In the genomic region with DNA sequence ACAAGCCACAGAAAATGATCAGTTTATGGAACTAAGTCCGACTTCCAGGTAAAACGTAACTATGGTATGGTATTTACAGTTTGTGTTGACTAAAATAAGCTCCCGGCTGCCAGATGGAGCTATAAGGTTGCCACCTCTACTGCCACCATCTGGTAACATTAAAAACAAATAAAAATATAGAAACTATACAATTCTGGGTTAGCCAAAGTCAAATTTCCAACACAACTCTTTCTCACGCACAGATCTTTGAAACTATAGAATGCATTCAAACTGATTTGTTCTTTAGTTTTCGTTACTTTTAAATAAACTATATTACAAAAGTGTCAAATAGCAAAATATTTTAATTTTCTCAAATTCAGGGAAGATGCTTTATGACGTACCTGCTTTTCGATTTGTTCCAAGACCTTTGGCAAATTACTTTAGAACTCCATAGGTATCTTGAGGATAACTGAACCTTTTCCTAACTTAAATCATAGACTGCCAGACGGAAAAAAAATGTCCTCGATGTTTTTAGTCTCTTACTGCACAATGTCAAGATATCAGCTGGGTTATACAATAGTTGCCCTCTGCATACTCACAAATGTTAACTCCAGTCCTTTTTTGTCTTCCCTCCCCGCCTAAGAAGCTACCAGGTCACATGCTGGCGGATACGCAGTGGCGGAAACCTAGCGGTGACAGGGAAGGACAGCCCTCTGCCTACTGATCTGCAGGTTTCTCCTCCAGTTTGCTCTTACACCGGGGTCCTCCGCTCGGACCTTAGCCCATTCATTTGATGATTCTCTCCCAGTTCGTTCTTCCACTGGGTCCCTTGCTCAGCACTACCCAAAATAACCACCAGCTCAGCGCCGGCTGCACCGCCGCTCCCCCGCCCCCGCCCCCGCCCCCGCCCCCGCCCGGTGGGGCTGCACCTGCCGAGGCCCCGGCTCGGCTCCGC, we compare ENCODE assay signal across 1 cellular context.
TF ChIP-seq lines count a peak whose summit lies in the region.

No MANE protein-coding gene starts in this region.

TF ChIP-seq in HEK293, 187 proteins besides CTCF, POLR2A, EP300 and RAD21 (continued from another document and continues in another):
- TF ChIP-seq, protein P1, sequence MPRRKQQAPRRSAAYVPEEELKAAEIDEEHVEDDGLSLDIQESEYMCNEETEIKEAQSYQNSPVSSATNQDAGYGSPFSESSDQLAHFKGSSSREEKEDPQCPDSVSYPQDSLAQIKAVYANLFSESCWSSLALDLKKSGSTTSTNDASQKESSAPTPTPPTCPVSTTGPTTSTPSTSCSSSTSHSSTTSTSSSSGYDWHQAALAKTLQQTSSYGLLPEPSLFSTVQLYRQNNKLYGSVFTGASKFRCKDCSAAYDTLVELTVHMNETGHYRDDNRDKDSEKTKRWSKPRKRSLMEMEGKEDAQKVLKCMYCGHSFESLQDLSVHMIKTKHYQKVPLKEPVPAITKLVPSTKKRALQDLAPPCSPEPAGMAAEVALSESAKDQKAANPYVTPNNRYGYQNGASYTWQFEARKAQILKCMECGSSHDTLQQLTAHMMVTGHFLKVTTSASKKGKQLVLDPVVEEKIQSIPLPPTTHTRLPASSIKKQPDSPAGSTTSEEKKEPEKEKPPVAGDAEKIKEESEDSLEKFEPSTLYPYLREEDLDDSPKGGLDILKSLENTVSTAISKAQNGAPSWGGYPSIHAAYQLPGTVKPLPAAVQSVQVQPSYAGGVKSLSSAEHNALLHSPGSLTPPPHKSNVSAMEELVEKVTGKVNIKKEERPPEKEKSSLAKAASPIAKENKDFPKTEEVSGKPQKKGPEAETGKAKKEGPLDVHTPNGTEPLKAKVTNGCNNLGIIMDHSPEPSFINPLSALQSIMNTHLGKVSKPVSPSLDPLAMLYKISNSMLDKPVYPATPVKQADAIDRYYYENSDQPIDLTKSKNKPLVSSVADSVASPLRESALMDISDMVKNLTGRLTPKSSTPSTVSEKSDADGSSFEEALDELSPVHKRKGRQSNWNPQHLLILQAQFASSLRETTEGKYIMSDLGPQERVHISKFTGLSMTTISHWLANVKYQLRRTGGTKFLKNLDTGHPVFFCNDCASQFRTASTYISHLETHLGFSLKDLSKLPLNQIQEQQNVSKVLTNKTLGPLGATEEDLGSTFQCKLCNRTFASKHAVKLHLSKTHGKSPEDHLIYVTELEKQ (tag by site-specific recombination; IDR thresholded peaks at IDR 0.05; ENCODE audit: borderline replicate concordance): no peak
- no peak for TF ChIP-seq ZNF791 (tag by site-specific recombination; IDR thresholded peaks at IDR 0.05)
- TF ChIP-seq ZNF10 (tag by site-specific recombination; IDR thresholded peaks at IDR 0.05): no peak
- TF ChIP-seq ZNF169 (tag by site-specific recombination; IDR thresholded peaks at IDR 0.05): no peak
- no peak for TF ChIP-seq ZNF266 (tag by site-specific recombination; IDR thresholded peaks at IDR 0.05; ENCODE audit: low read depth)
- no peak for TF ChIP-seq ZNF37A (tag by site-specific recombination; IDR thresholded peaks at IDR 0.05)
- TF ChIP-seq ZNF366 (tag by site-specific recombination; conservative IDR thresholded peaks at IDR 0.05): peak; percentile 35
- no peak for TF ChIP-seq YY1 (tag by site-specific recombination; IDR thresholded peaks at IDR 0.05)
- no peak for TF ChIP-seq ZNF416 (tag by site-specific recombination; IDR thresholded peaks at IDR 0.05)
- TF ChIP-seq ZSCAN30 (tag by site-specific recombination; IDR thresholded peaks at IDR 0.05): no peak
- TF ChIP-seq, protein P2, sequence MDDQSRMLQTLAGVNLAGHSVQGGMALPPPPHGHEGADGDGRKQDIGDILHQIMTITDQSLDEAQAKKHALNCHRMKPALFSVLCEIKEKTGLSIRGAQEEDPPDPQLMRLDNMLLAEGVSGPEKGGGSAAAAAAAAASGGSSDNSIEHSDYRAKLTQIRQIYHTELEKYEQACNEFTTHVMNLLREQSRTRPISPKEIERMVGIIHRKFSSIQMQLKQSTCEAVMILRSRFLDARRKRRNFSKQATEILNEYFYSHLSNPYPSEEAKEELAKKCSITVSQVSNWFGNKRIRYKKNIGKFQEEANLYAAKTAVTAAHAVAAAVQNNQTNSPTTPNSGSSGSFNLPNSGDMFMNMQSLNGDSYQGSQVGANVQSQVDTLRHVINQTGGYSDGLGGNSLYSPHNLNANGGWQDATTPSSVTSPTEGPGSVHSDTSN (CRISPR knock-in tag; IDR thresholded peaks at IDR 0.05): no peak
- TF ChIP-seq ZNF629 (tag by site-specific recombination; IDR thresholded peaks at IDR 0.05): peak; percentile 68
- TF ChIP-seq, protein P3, sequence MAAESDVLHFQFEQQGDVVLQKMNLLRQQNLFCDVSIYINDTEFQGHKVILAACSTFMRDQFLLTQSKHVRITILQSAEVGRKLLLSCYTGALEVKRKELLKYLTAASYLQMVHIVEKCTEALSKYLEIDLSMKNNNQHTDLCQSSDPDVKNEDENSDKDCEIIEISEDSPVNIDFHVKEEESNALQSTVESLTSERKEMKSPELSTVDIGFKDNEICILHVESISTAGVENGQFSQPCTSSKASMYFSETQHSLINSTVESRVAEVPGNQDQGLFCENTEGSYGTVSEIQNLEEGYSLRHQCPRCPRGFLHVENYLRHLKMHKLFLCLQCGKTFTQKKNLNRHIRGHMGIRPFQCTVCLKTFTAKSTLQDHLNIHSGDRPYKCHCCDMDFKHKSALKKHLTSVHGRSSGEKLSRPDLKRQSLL (tag by site-specific recombination; IDR thresholded peaks at IDR 0.05): no peak; the same call in 1 of the 2 replicates
- no peak for TF ChIP-seq ZNF16 (tag by site-specific recombination; IDR thresholded peaks at IDR 0.05; ENCODE audit: low read depth)
- TF ChIP-seq ZNF529 (tag by site-specific recombination; IDR thresholded peaks at IDR 0.05; ENCODE audit: insufficient replicate concordance): no peak
- TF ChIP-seq ZNF610 (tag by site-specific recombination; IDR thresholded peaks at IDR 0.05; ENCODE audit: borderline replicate concordance): no peak
- TF ChIP-seq ZFP69B (tag by site-specific recombination; IDR thresholded peaks at IDR 0.05): no peak
- no peak for TF ChIP-seq ZNF138 (tag by site-specific recombination; IDR thresholded peaks at IDR 0.05; ENCODE audit: borderline replicate concordance)
- TF ChIP-seq, protein P4, sequence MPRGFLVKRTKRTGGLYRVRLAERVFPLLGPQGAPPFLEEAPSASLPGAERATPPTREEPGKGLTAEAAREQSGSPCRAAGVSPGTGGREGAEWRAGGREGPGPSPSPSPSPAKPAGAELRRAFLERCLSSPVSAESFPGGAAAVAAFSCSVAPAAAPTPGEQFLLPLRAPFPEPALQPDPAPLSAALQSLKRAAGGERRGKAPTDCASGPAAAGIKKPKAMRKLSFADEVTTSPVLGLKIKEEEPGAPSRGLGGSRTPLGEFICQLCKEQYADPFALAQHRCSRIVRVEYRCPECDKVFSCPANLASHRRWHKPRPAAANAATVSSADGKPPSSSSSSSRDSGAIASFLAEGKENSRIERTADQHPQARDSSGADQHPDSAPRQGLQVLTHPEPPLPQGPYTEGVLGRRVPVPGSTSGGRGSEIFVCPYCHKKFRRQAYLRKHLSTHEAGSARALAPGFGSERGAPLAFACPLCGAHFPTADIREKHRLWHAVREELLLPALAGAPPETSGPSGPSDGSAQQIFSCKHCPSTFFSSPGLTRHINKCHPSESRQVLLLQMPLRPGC (tag by site-specific recombination; IDR thresholded peaks at IDR 0.05): no peak
- TF ChIP-seq ZNF426 (tag by site-specific recombination; IDR thresholded peaks at IDR 0.05): no peak
- TF ChIP-seq, protein P5, sequence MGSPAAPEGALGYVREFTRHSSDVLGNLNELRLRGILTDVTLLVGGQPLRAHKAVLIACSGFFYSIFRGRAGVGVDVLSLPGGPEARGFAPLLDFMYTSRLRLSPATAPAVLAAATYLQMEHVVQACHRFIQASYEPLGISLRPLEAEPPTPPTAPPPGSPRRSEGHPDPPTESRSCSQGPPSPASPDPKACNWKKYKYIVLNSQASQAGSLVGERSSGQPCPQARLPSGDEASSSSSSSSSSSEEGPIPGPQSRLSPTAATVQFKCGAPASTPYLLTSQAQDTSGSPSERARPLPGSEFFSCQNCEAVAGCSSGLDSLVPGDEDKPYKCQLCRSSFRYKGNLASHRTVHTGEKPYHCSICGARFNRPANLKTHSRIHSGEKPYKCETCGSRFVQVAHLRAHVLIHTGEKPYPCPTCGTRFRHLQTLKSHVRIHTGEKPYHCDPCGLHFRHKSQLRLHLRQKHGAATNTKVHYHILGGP (tag by site-specific recombination; IDR thresholded peaks at IDR 0.05): no peak
- TF ChIP-seq SCRT1 (tag by site-specific recombination; IDR thresholded peaks at IDR 0.05; ENCODE audit: borderline replicate concordance): no peak
- no peak for TF ChIP-seq ZNF843 (tag by site-specific recombination; IDR thresholded peaks at IDR 0.05)
- TF ChIP-seq, protein P6, sequence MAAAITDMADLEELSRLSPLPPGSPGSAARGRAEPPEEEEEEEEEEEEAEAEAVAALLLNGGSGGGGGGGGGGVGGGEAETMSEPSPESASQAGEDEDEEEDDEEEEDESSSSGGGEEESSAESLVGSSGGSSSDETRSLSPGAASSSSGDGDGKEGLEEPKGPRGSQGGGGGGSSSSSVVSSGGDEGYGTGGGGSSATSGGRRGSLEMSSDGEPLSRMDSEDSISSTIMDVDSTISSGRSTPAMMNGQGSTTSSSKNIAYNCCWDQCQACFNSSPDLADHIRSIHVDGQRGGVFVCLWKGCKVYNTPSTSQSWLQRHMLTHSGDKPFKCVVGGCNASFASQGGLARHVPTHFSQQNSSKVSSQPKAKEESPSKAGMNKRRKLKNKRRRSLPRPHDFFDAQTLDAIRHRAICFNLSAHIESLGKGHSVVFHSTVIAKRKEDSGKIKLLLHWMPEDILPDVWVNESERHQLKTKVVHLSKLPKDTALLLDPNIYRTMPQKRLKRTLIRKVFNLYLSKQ (tag by site-specific recombination; IDR thresholded peaks at IDR 0.05; ENCODE audit: borderline replicate concordance): no peak
- no peak for TF ChIP-seq ZNF76 (tag by site-specific recombination; IDR thresholded peaks at IDR 0.05; ENCODE audit: borderline replicate concordance, low read depth)
- TF ChIP-seq, protein P7, sequence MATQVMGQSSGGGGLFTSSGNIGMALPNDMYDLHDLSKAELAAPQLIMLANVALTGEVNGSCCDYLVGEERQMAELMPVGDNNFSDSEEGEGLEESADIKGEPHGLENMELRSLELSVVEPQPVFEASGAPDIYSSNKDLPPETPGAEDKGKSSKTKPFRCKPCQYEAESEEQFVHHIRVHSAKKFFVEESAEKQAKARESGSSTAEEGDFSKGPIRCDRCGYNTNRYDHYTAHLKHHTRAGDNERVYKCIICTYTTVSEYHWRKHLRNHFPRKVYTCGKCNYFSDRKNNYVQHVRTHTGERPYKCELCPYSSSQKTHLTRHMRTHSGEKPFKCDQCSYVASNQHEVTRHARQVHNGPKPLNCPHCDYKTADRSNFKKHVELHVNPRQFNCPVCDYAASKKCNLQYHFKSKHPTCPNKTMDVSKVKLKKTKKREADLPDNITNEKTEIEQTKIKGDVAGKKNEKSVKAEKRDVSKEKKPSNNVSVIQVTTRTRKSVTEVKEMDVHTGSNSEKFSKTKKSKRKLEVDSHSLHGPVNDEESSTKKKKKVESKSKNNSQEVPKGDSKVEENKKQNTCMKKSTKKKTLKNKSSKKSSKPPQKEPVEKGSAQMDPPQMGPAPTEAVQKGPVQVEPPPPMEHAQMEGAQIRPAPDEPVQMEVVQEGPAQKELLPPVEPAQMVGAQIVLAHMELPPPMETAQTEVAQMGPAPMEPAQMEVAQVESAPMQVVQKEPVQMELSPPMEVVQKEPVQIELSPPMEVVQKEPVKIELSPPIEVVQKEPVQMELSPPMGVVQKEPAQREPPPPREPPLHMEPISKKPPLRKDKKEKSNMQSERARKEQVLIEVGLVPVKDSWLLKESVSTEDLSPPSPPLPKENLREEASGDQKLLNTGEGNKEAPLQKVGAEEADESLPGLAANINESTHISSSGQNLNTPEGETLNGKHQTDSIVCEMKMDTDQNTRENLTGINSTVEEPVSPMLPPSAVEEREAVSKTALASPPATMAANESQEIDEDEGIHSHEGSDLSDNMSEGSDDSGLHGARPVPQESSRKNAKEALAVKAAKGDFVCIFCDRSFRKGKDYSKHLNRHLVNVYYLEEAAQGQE (tag by site-specific recombination; IDR thresholded peaks at IDR 0.05): no peak
- no peak for TF ChIP-seq ZNF239 (tag by site-specific recombination; IDR thresholded peaks at IDR 0.05)
- TF ChIP-seq ZNF548 (tag by site-specific recombination; IDR thresholded peaks at IDR 0.05): no peak
- TF ChIP-seq, protein P8, sequence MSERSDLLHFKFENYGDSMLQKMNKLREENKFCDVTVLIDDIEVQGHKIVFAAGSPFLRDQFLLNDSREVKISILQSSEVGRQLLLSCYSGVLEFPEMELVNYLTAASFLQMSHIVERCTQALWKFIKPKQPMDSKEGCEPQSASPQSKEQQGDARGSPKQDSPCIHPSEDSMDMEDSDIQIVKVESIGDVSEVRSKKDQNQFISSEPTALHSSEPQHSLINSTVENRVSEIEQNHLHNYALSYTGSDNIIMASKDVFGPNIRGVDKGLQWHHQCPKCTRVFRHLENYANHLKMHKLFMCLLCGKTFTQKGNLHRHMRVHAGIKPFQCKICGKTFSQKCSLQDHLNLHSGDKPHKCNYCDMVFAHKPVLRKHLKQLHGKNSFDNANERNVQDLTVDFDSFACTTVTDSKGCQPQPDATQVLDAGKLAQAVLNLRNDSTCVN (tag by site-specific recombination; optimal IDR thresholded peaks at IDR 0.05): no peak
- no peak for TF ChIP-seq ZBTB17 (tag by site-specific recombination; IDR thresholded peaks at IDR 0.05)
- TF ChIP-seq ZBTB21 (tag by site-specific recombination; IDR thresholded peaks at IDR 0.05): no peak
- no peak for TF ChIP-seq ZNF354C (tag by site-specific recombination; IDR thresholded peaks at IDR 0.05; ENCODE audit: borderline replicate concordance, low read depth)
- TF ChIP-seq ZNF341 (tag by site-specific recombination; IDR thresholded peaks at IDR 0.05; ENCODE audit: low read depth): peak; percentile 62
- TF ChIP-seq ZNF121 (tag by site-specific recombination; IDR thresholded peaks at IDR 0.05): no peak
- no peak for TF ChIP-seq ZNF311 (tag by site-specific recombination; IDR thresholded peaks at IDR 0.05; ENCODE audit: borderline replicate concordance)
- no peak for TF ChIP-seq KLF10 (tag by site-specific recombination; IDR thresholded peaks at IDR 0.05)
- TF ChIP-seq, protein P9, sequence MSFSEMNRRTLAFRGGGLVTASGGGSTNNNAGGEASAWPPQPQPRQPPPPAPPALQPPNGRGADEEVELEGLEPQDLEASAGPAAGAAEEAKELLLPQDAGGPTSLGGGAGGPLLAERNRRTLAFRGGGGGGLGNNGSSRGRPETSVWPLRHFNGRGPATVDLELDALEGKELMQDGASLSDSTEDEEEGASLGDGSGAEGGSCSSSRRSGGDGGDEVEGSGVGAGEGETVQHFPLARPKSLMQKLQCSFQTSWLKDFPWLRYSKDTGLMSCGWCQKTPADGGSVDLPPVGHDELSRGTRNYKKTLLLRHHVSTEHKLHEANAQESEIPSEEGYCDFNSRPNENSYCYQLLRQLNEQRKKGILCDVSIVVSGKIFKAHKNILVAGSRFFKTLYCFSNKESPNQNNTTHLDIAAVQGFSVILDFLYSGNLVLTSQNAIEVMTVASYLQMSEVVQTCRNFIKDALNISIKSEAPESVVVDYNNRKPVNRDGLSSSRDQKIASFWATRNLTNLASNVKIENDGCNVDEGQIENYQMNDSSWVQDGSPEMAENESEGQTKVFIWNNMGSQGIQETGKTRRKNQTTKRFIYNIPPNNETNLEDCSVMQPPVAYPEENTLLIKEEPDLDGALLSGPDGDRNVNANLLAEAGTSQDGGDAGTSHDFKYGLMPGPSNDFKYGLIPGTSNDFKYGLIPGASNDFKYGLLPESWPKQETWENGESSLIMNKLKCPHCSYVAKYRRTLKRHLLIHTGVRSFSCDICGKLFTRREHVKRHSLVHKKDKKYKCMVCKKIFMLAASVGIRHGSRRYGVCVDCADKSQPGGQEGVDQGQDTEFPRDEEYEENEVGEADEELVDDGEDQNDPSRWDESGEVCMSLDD (tag by site-specific recombination; IDR thresholded peaks at IDR 0.05): no peak
- TF ChIP-seq PRDM1 (tag by site-specific recombination; IDR thresholded peaks at IDR 0.05): no peak
- TF ChIP-seq ZNF335 (tag by site-specific recombination; conservative IDR thresholded peaks at IDR 0.05): peak; percentile 70
- no peak for TF ChIP-seq ZNF248 (tag by site-specific recombination; IDR thresholded peaks at IDR 0.05)
- no peak for TF ChIP-seq ZXDB (tag by site-specific recombination; IDR thresholded peaks at IDR 0.05)
